17 cellular contexts compared by ENCODE assay signal in genomic region chr2:232878855-232879617, GRCh38. TPM values are rescaled to one million over a fixed set of nuclear protein-coding genes. Genes with fewer than 3 reads are reported as not detected.
"Had no signal": no experiment of that assay in that cellular context is flagged by ENCODE, and none has a peak within 500 bp of the region (broad histone marks: within the 10 kb centered on the region; RNA-seq: fewer than 3 reads in every experiment).

No MANE protein-coding gene starts in this region.

- DNase-seq: activated CD4-positive, alpha-beta T cell treated with anti-CD3 and anti-CD28 coated beads for 4 hours; activated naive CD4-positive, alpha-beta T cell treated with Interleukin-2 at 50 U/mL for 16 hours; effector CD8-positive, alpha-beta T cell; hippocampal formation; left colon; mesenchymal stem cell; small intestine; T-cell; T1000; thyroid gland had no signal

- H3K27me3 ChIP-seq: pancreas, thyroid gland, vagina had no signal

- H3K4me3 Mint-ChIP-seq: activated T-helper 1 cell treated with anti-CD3 and anti-CD28 coated beads, Interleukin-12 subunit alpha, Interleukin-12 subunit beta, Interleukin-2, Interleukin-4 antibody, amounts not matched to agents 30 ng/mL and 10 ng/mL and 1 ng/mL, durations not matched to agents 14 hours and 24 hours and 36 hours; T-cell had no signal

- H3K9me3 Mint-ChIP-seq: activated T-helper 1 cell treated with anti-CD3 and anti-CD28 coated beads, Interleukin-12 subunit alpha, Interleukin-12 subunit beta, Interleukin-2, Interleukin-4 antibody, amounts not matched to agents 30 ng/mL and 10 ng/mL and 1 ng/mL, durations not matched to agents 14 hours and 24 hours and 36 hours; T-cell had no signal

- H3K4me3 ChIP-seq: coronary artery, gastroesophageal sphincter, pancreas, thyroid gland, vagina had no signal

- H3K36me3 Mint-ChIP-seq: T-cell had no signal

- H3K36me3 ChIP-seq: gastroesophageal sphincter, pancreas, thyroid gland, vagina had no signal

- ATAC-seq: gastroesophageal sphincter, left colon, pancreas, T-cell had no signal

- H3K27ac Mint-ChIP-seq: activated T-helper 1 cell treated with anti-CD3 and anti-CD28 coated beads, Interleukin-12 subunit alpha, Interleukin-12 subunit beta, Interleukin-2, Interleukin-4 antibody, amounts not matched to agents 30 ng/mL and 10 ng/mL and 1 ng/mL, durations not matched to agents 14 hours and 24 hours and 36 hours; T-cell had no signal

- H3K27ac ChIP-seq: coronary artery, epithelial cell of prostate, gastroesophageal sphincter, pancreas, thyroid gland, vagina, VCaP had no signal

- H3K9me3 ChIP-seq: gastroesophageal sphincter, pancreas, thyroid gland, vagina had no signal

- FAIRE-seq: pancreas, small intestine had no signal

RNA-seq across cellular contexts. Expression of gene SNORC, which starts 9.0 kb away (rescaled TPM):
- total RNA-seq: vagina had no signal
